8 cellular contexts compared by ENCODE assay signal in the genomic region with DNA sequence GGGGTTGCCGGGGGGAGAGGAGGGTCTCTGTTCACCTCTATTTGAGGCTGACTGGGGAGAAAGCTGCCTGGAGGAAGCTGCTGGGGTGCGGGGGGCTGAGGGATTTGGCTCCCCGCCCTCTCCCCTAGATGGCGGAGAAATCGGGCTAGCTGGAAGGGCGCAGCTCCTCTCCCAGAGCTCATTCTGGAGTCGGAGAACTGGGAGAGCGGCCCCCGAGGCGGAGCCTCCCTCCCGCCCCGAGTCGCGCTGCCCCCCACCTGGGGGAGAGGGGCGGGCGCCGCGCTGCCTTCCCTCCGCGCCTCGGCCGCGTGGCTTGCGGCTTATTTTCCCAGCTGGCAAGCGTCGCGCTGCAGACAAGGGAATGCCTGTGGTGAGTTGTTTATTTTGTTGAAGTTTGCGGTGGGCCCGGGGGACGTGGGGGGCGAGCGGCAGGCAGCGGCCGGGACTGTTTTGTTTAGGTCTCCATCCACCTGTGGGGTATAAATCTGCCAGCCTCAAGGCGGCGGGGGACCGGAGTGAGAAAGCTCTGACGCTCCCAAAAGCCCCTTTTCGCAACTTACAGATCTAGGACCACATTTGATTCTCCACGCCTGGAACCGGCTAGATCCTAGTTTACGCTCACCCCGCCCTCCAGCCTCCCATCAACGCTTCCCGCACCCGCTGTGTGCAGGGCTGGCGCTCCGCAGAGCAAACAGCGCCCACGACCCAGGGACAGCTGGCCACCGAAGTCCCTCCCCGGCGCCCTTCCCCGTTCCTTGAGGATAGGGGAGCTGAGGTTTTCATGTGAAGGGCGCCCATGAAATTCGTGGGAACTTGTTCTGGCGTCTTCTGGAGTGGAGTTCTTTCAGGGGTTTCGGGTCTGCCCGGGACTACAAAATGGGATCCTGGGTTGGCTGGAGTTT. TPM values are rescaled to one million over a fixed set of nuclear protein-coding genes. Genes with fewer than 3 reads are reported as not detected.
A peak's percentile ranks its signal among the peaks of the same experiment; 100 is the strongest.
DNase-seq lines count a peak whose midpoint lies in the region; ATAC-seq, FAIRE-seq and TF ChIP-seq lines count a peak whose summit lies in the region.

No MANE protein-coding gene starts in this region.

- peak overlapping the region; percentile 26; the same call in 1 of the 2 replicates for H2AFZ ChIP-seq in GM23338
- H2AFZ ChIP-seq in keratinocyte (ENCODE audit: control insufficient read depth, low read length), result peak overlapping the region; percentile 93
- peak overlapping the region; percentile 94 for H2AFZ ChIP-seq in smooth muscle cell (ENCODE audit: low read depth)

- H3K27ac ChIP-seq in GM23338 (ENCODE audit: low read depth), result no peak overlapping the region
- peak overlapping the region; percentile 61 for H3K27ac ChIP-seq in keratinocyte (ENCODE audit: control insufficient read depth, insufficient read depth, low read length)
- no peak overlapping the region for H3K27ac ChIP-seq in smooth muscle cell (ENCODE audit: low read depth)

- peaks cover 45% of the 10 kb centered on the region for H3K27me3 ChIP-seq in GM23338 (ENCODE audit: insufficient read depth)
- H3K27me3 ChIP-seq in bronchial epithelial cell (ENCODE audit: control insufficient read depth, insufficient read depth, low read length), result no peaks in the 10 kb centered on the region
- no peaks in the 10 kb centered on the region for H3K27me3 ChIP-seq in keratinocyte (ENCODE audit: control insufficient read depth, extremely low read depth, insufficient read depth, low read length)
- no peaks in the 10 kb centered on the region for H3K27me3 ChIP-seq in smooth muscle cell (ENCODE audit: low read depth)

- ATAC-seq in GM23338 (peak; percentile 0; the same call in 2 of the 3 replicates), GM19452 (IDR thresholded peaks at IDR 0.05; ENCODE audit: unreplicated experiment) (no peak)

- FAIRE-seq in bronchial epithelial cell (lab: Jason Lieb, UNC) (no peak), keratinocyte (lab: Jason Lieb, UNC) (no peak)

- peaks cover 31% of the 10 kb centered on the region for H3K4me1 Mint-ChIP-seq in GM23338

- DNase-seq in AG10803 (ENCODE audit: low read depth) (peak; percentile 85), GM23338 (ENCODE audit: low spot score) (peak; percentile 89), SHP77 treated with DMSO at 0.1 percent for 48 hours (lab: John Stamatoyannopoulos, UW) (peak; percentile 19), bronchial epithelial cell (ENCODE audit: low read depth) (no peak), keratinocyte (ENCODE audit: low read depth, low spot score) (no peak), smooth muscle cell (lab: John Stamatoyannopoulos, UW; ENCODE audit: unreplicated experiment) (no peak)
- DNase-seq in central memory CD4-positive, alpha-beta T cell, result no peak

- dilution Hi-C loops in keratinocyte (cut with MboI; ENCODE audit: extremely low pct_ligation_motif_present, low sequenced_read_pairs), result loop anchor here (25.0 kb wide), 1 partner anchor 332 kb away; no protein-coding TSS in a partner anchor

- H3F3A ChIP-seq in GM23338 (replicated peaks; ENCODE audit: low read depth) (peaks cover 12% of the 10 kb centered on the region; the same call in 1 of the 2 replicates), smooth muscle cell (ENCODE audit: low read depth) (peaks cover 12% of the 10 kb centered on the region)

- peak overlapping the region; percentile 77 for H3K9ac ChIP-seq in keratinocyte (ENCODE audit: control insufficient read depth, extremely low read depth, insufficient read depth, low read length)
- H3K9ac ChIP-seq in smooth muscle cell (ENCODE audit: low read depth), result no peak overlapping the region

- H3K9me2 ChIP-seq in GM23338 (ENCODE audit: insufficient read depth), result no peaks in the 10 kb centered on the region

- whole genome bisulfite sequencing in smooth muscle cell (ENCODE audit: low lambda C conversion rate), result 1% methylated on average over 50 of the region's 59 CpGs

- H3K4me2 ChIP-seq in GM23338 (peak overlapping the region; percentile 88), keratinocyte (ENCODE audit: control insufficient read depth, extremely low read depth, insufficient read depth, low read depth, low read length) (peak overlapping the region; percentile 100), smooth muscle cell (peak overlapping the region; percentile 93)

- H3K4me3 Mint-ChIP-seq in GM23338, result peak overlapping the region; percentile 93

- peaks cover 7% of the 10 kb centered on the region for H4K20me1 ChIP-seq in GM23338 (replicated peaks; ENCODE audit: insufficient read depth)
- peaks cover under 1% of the 10 kb centered on the region for H4K20me1 ChIP-seq in keratinocyte (ENCODE audit: control insufficient read depth, extremely low read depth, insufficient read depth, low read length)
- H4K20me1 ChIP-seq in smooth muscle cell (ENCODE audit: low read depth), result peaks cover under 1% of the 10 kb centered on the region

- H3K36me3 ChIP-seq in GM23338 (ENCODE audit: insufficient read depth), result no peaks in the 10 kb centered on the region
- H3K36me3 ChIP-seq in bronchial epithelial cell (ENCODE audit: control insufficient read depth, insufficient read depth, low read length), result no peaks in the 10 kb centered on the region
- H3K36me3 ChIP-seq in keratinocyte (ENCODE audit: control insufficient read depth in 2 of 2, extremely low read depth in 1 of 2, insufficient read depth in 2 of 2, low read length in 2 of 2), result no peaks in the 10 kb centered on the region
- H3K36me3 ChIP-seq in smooth muscle cell (ENCODE audit: low read depth), result no peaks in the 10 kb centered on the region

- H3K9me3 ChIP-seq in keratinocyte (ENCODE audit: control insufficient read depth, low read depth, low read length), result no peaks in the 10 kb centered on the region
- no peaks in the 10 kb centered on the region for H3K9me3 ChIP-seq in smooth muscle cell (replicated peaks; ENCODE audit: low read depth)

- peaks cover 2% of the 10 kb centered on the region; the same call in 1 of the 3 replicates for H3K9me3 Mint-ChIP-seq in GM23338

- H3K4me3 ChIP-seq in AG10803 (ENCODE audit: low read length), result peak overlapping the region; percentile 72
- H3K4me3 ChIP-seq in GM23338, result peak overlapping the region; percentile 75
- peak overlapping the region; percentile 69 for H3K4me3 ChIP-seq in bronchial epithelial cell (ENCODE audit: low read depth, low read length)
- peak overlapping the region; percentile 64 to 97 (median 96) for H3K4me3 ChIP-seq in keratinocyte (ENCODE audit: control insufficient read depth in 2 of 3, extremely low read depth in 1 of 3, insufficient read depth in 2 of 3, low read depth in 1 of 3, low read length in 3 of 3)
- H3K4me3 ChIP-seq in smooth muscle cell, result peak overlapping the region; percentile 65

- H3K4me1 ChIP-seq in GM23338 (ENCODE audit: insufficient read depth) (peaks cover 10% of the 10 kb centered on the region), keratinocyte (ENCODE audit: control insufficient read depth, extremely low read depth, insufficient read depth, low read length) (peaks cover 16% of the 10 kb centered on the region), smooth muscle cell (ENCODE audit: low read depth) (peaks cover 12% of the 10 kb centered on the region)

- TF ChIP-seq CTCF in AG10803 (conservative IDR thresholded peaks at IDR 0.05; ENCODE audit: low read length) (peak; percentile 9; the same call in 1 of the 2 replicates), GM23338 (conservative IDR thresholded peaks at IDR 0.05; ENCODE audit: low read depth in 2 of 2) (no peak), bronchial epithelial cell (IDR thresholded peaks at IDR 0.05; ENCODE audit: insufficient read depth, low read length, severe bottlenecking) (no peak), keratinocyte (optimal IDR thresholded peaks at IDR 0.05 in 1 of 3, IDR thresholded peaks at IDR 0.05 in 1 of 3, conservative IDR thresholded peaks at IDR 0.05 in 1 of 3; ENCODE audit: extremely low read depth in 1 of 3, insufficient read depth in 2 of 3, low read length in 3 of 3) (no peak), smooth muscle cell (IDR thresholded peaks at IDR 0.05; ENCODE audit: borderline replicate concordance, insufficient read depth, poor library complexity, severe bottlenecking) (no peak)

- H3K27ac Mint-ChIP-seq in GM23338, result no peak overlapping the region

- H3K79me2 ChIP-seq in GM23338 (replicated peaks; ENCODE audit: insufficient read depth) (peaks cover under 1% of the 10 kb centered on the region), keratinocyte (ENCODE audit: control insufficient read depth, insufficient read depth, low read length) (peaks cover 11% of the 10 kb centered on the region), smooth muscle cell (ENCODE audit: low read depth) (no peaks in the 10 kb centered on the region)

- H3K9me1 ChIP-seq in keratinocyte (ENCODE audit: control insufficient read depth, extremely low read depth, insufficient read depth, low read length), result no peaks in the 10 kb centered on the region

- H3K27me3 Mint-ChIP-seq in GM23338 (ENCODE audit: insufficient read depth, low read depth, poor library complexity), result peaks cover 47% of the 10 kb centered on the region

- H3K36me3 Mint-ChIP-seq in GM23338 (ENCODE audit: low read depth), result peaks cover 2% of the 10 kb centered on the region; the same call in 1 of the 3 replicates

RNA-seq across cellular contexts. Expression of a gene that starts 4.0 kb away (rescaled TPM):
- 34.1 and 34.3 TPM in 2 replicates for total RNA-seq in GM23338 (2014; rRNA removed; shearing (Covaris generic))
- polyA plus RNA-seq in GM23338 (2016; fragmentation: Nextera tagmentation; extraction: Ambion mirVana), result 20.5 and 21.7 TPM in 2 replicates
- 6.8 and 6.9 TPM in 2 replicates for total RNA-seq in bronchial epithelial cell
- 8.5 to 28.7 TPM (median 16.3 TPM) in 3 replicates for polyA plus RNA-seq in keratinocyte
- polyA plus RNA-seq in keratinocyte (2011; ENCODE audit: low read depth), result 5.3 TPM
- 10.9 and 13.1 TPM in 2 replicates for polyA plus RNA-seq in keratinocyte (2011; cell fraction: cytosol; rRNA removed)
- polyA plus RNA-seq in keratinocyte (2011; cell fraction: nucleus; rRNA removed), result 28.1 and 30.9 TPM in 2 replicates
- 5.1 and 20.0 TPM in 2 replicates for polyA plus RNA-seq in keratinocyte (2012; ENCODE audit: low replicate concordance)
- 15.6 to 76.9 TPM (median 23.9 TPM) in 3 replicates for polyA minus RNA-seq in keratinocyte
- 24.0 TPM for polyA minus RNA-seq in keratinocyte (2011; cell fraction: cytosol; rRNA and poly(A)+ RNA removed)
- polyA minus RNA-seq in keratinocyte (2011; cell fraction: nucleus; rRNA and poly(A)+ RNA removed), result 24.3 and 33.9 TPM in 2 replicates
- 6.2 and 11.2 TPM in 2 replicates for total RNA-seq in smooth muscle cell
- polyA plus RNA-seq in smooth muscle cell, result 5.7 and 8.0 TPM in 2 replicates

Comparison
In these comparisons a context has a peak if more than half of its experiments do, and no peak if none do; other contexts are left out.
1. DNase-seq: peak in AG10803 (single experiment), GM23338 (single experiment) and SHP77 treated with DMSO at 0.1 percent for 48 hours (single experiment); none in bronchial epithelial cell (single experiment), keratinocyte (single experiment), smooth muscle cell (single experiment) and central memory CD4-positive, alpha-beta T cell (single experiment).
2. H2AFZ ChIP-seq: peak in every context shown above with its lines; median percentile 94 in smooth muscle cell; 93 in keratinocyte; 26 in GM23338.
3. Peak in every context shown above with its lines, with median percentiles within 50 percentile points of each other: H3K4me3 ChIP-seq and H3K4me2 ChIP-seq.